14 cellular contexts compared by ENCODE assay signal in the genomic region with DNA sequence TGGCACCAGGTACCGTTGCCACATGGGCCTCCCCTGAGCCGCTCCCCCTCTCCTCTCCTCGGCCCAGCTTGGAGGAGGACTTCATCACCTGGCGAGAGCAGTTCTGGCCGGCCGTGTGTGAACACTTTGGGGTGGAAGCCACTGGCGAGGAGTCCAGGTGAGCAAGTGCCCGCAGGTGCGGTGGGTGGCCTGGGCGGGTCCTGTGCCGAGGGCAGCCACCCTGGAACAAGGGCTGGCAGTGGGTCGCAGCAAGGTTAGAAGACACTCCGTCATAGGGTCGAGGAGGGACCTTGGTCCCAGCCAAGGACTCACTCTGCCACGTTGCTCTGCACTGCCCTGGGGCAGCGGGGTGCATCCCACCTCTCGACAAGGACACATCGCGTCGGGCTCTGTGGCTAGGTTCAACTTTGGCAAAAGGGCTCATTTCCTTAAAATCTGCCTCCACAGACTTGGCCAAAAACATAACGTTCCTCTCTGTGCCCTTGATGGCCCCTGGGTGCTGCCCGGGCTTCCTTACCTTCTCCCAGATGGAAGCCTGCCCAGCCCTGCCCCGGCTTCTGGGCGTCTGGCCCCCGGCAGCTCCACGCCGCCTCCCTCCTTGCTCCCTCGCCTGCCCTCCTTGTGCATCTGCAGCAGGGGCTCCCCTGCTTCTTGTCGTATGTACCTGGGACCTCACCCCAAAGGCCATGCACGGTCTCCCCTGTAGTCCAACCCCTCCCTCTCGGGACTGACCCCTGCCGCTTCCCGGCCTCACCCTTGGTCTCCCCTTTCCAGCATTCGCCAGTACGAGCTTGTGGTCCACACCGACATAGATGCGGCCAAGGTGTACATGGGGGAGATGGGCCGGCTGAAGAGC. TPM values are rescaled to one million over a fixed set of nuclear protein-coding genes. Genes with fewer than 3 reads are reported as not detected.
DNase-seq lines count a peak whose midpoint lies in the region; ATAC-seq and TF ChIP-seq lines count a peak whose summit lies in the region.
"Had no signal": no experiment of that assay in that cellular context is flagged by ENCODE, and none has a peak within 500 bp of the region (broad histone marks: within the 10 kb centered on the region; RNA-seq: fewer than 3 reads in every experiment).

No MANE protein-coding gene starts in this region.

- intact Hi-C loops in adrenal gland (cut with DNase I): no loop called here

- peak overlapping the region; percentile 32 for H3K27ac Mint-ChIP-seq in stimulated activated effector memory CD8-positive, alpha-beta T cell treated with anti-CD3 and anti-CD28 coated beads, Interleukin-12 subunit alpha, Interleukin-12 subunit beta, amount 100 ng/mL, for 72 hours
- H3K27ac Mint-ChIP-seq in activated naive CD4-positive, alpha-beta T cell treated with anti-CD3 and anti-CD28 coated beads, Interleukin-2, amount 10 ng/mL, durations not matched to agents 7 days and 5 days: no peak overlapping the region
- H3K27ac Mint-ChIP-seq: CD8-positive, alpha-beta T cell had no signal

- TF ChIP-seq POLR2A in adrenal gland (IDR thresholded peaks at IDR 0.05): no peak

- DNase-seq in H7: peak; percentile 56
- peak in 5 of 7 donors; percentile 50 to 68 (median 62) for DNase-seq in adrenal gland
- peak; percentile 49 for DNase-seq in islet precursor cell
- no peak for DNase-seq in stimulated activated effector memory CD8-positive, alpha-beta T cell treated with anti-CD3 and anti-CD28 coated beads, Interleukin-12 subunit alpha, Interleukin-12 subunit beta, amount 100 ng/mL, for 72 hours (ENCODE audit: low spot score in 2 of 2)
- no peak for DNase-seq in COR-L47 (lab: John Stamatoyannopoulos, UW)
- no peak for DNase-seq in activated naive CD4-positive, alpha-beta T cell treated with anti-CD3 and anti-CD28 coated beads, Interleukin-2, amount 10 ng/mL, durations not matched to agents 7 days and 5 days
- DNase-seq: CD8-positive, alpha-beta T cell; DMS153; EL; H9; NCI-H1417 treated with DMSO at 0.1 percent for 48 hours; NCI-H2029; NCI-H510A treated with DMSO at 0.1 percent for 48 hours had no signal

- H3K9me3 ChIP-seq in adrenal gland (replicated peaks in 1 of 3): no peaks in the 10 kb centered on the region

- H3K27me3 Mint-ChIP-seq in activated naive CD4-positive, alpha-beta T cell treated with anti-CD3 and anti-CD28 coated beads, Interleukin-2, amount 10 ng/mL, durations not matched to agents 7 days and 5 days: no peaks in the 10 kb centered on the region

- peaks cover 31 to 72% of the 10 kb centered on the region in 2 donors for H3K4me1 ChIP-seq in adrenal gland (replicated peaks in 1 of 2)

- no peak overlapping the region for H3K4me3 Mint-ChIP-seq in stimulated activated effector memory CD8-positive, alpha-beta T cell treated with anti-CD3 and anti-CD28 coated beads, Interleukin-12 subunit alpha, Interleukin-12 subunit beta, amount 100 ng/mL, for 72 hours
- no peak overlapping the region for H3K4me3 Mint-ChIP-seq in activated naive CD4-positive, alpha-beta T cell treated with anti-CD3 and anti-CD28 coated beads, Interleukin-2, amount 10 ng/mL, durations not matched to agents 7 days and 5 days
- H3K4me3 Mint-ChIP-seq: CD8-positive, alpha-beta T cell; H9 had no signal

- H3K27ac ChIP-seq in adrenal gland: peak overlapping the region; percentile 70 to 97 (median 85)

- H3K36me3 ChIP-seq in H7 (replicated peaks; ENCODE audit: control insufficient read depth, insufficient read depth, low read length) (peaks cover 22% of the 10 kb centered on the region), adrenal gland (replicated peaks in 1 of 2) (peaks cover 0 to 73% of the 10 kb centered on the region in 2 donors)

- CTCF ChIA-PET in activated naive CD4-positive, alpha-beta T cell treated with anti-CD3 and anti-CD28 coated beads, Interleukin-2, amount 10 ng/mL, durations not matched to agents 7 days and 5 days (lab: Charles Lee): no interaction called here

- WGBS in adrenal gland, 4 donors: 45 to 69% (median 61%) methylated on average over 18 to 38 of the region's 38 CpGs

- no peak for ATAC-seq in stimulated activated effector memory CD8-positive, alpha-beta T cell treated with anti-CD3 and anti-CD28 coated beads, Interleukin-12 subunit alpha, Interleukin-12 subunit beta, amount 100 ng/mL, for 72 hours
- ATAC-seq in HG02970 (IDR thresholded peaks at IDR 0.05; ENCODE audit: low FRiP score, unreplicated experiment): no peak
- ATAC-seq: CD8-positive, alpha-beta T cell had no signal

- no peaks in the 10 kb centered on the region for H3K9me3 Mint-ChIP-seq in stimulated activated effector memory CD8-positive, alpha-beta T cell treated with anti-CD3 and anti-CD28 coated beads, Interleukin-12 subunit alpha, Interleukin-12 subunit beta, amount 100 ng/mL, for 72 hours
- H3K9me3 Mint-ChIP-seq in activated naive CD4-positive, alpha-beta T cell treated with anti-CD3 and anti-CD28 coated beads, Interleukin-2, amount 10 ng/mL, durations not matched to agents 7 days and 5 days: no peaks in the 10 kb centered on the region
- H3K9me3 Mint-ChIP-seq: CD8-positive, alpha-beta T cell; H9 had no signal

- peaks cover 34% of the 10 kb centered on the region for H3K36me3 Mint-ChIP-seq in stimulated activated effector memory CD8-positive, alpha-beta T cell treated with anti-CD3 and anti-CD28 coated beads, Interleukin-12 subunit alpha, Interleukin-12 subunit beta, amount 100 ng/mL, for 72 hours
- H3K36me3 Mint-ChIP-seq in activated naive CD4-positive, alpha-beta T cell treated with anti-CD3 and anti-CD28 coated beads, Interleukin-2, amount 10 ng/mL, durations not matched to agents 7 days and 5 days: peaks cover 7% of the 10 kb centered on the region

- H3K4me3 ChIP-seq in H7 (ENCODE audit: insufficient read depth, low read depth, low read length) (no peak overlapping the region), adrenal gland (no peak overlapping the region)

- H3K4me1 Mint-ChIP-seq in stimulated activated effector memory CD8-positive, alpha-beta T cell treated with anti-CD3 and anti-CD28 coated beads, Interleukin-12 subunit alpha, Interleukin-12 subunit beta, amount 100 ng/mL, for 72 hours: no peaks in the 10 kb centered on the region
- no peaks in the 10 kb centered on the region for H3K4me1 Mint-ChIP-seq in activated naive CD4-positive, alpha-beta T cell treated with anti-CD3 and anti-CD28 coated beads, Interleukin-2, amount 10 ng/mL, durations not matched to agents 7 days and 5 days
- H3K4me1 Mint-ChIP-seq: H9 had no signal

- TF ChIP-seq CTCF in adrenal gland (IDR thresholded peaks at IDR 0.05): no peak

- no peaks in the 10 kb centered on the region for H3K27me3 ChIP-seq in H7 (ENCODE audit: control insufficient read depth, insufficient read depth, low read length)
- no peaks in the 10 kb centered on the region for H3K27me3 ChIP-seq in adrenal gland

RNA-seq across cellular contexts. Expression of a gene that starts 12.7 kb away (rescaled TPM):
- total RNA-seq in H7 (2014; rRNA removed; shearing (Covaris generic)): 11.0 and 12.8 TPM in 2 replicates
- 100 to 1,000 TPM in 4 of 8 donors, 10 to 100 TPM in 4; 51.4 to 277 (median 113) TPM for total RNA-seq in adrenal gland
- 100 to 1,000 TPM; 197 to 260 (median 227) TPM for polyA plus RNA-seq in adrenal gland

Comparison
In these comparisons a context has a peak if more than half of its experiments do, and no peak if none do; other contexts are left out.
1. DNase-seq: peak in H7 (single experiment), adrenal gland (5 of 7) and islet precursor cell (single experiment); none in stimulated activated effector memory CD8-positive, alpha-beta T cell treated with anti-CD3 and anti-CD28 coated beads, Interleukin-12 subunit alpha, Interleukin-12 subunit beta, amount 100 ng/mL, for 72 hours (0 of 2), COR-L47 (single experiment) and activated naive CD4-positive, alpha-beta T cell treated with anti-CD3 and anti-CD28 coated beads, Interleukin-2, amount 10 ng/mL, durations not matched to agents 7 days and 5 days (single experiment).